ENCODE assay signal across 13 cellular contexts in the genomic region with DNA sequence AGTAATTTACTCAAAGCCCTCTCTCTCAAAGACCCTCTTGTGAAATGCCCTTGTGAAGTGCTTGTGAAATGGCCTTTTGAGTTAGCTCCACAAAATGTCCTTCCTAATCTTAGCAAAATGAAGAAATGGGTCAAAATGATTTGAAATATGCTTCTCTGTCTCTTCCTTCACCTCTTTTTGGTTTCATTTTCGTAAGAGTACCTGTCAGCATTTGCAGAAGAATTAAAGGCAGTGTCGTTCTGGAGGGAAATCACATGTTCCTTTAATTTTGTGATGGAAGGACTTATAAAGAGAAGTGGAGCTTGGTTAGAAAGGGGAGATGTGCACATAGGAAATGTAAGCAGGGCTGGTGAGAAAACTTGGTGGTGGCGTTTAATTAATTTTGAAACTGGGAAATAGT.
DNase-seq lines count a peak whose midpoint lies in the region; ATAC-seq and TF ChIP-seq lines count a peak whose summit lies in the region.
"Had no signal": no experiment of that assay in that cellular context is flagged by ENCODE, and none has a peak within 500 bp of the region (broad histone marks: within the 10 kb centered on the region; RNA-seq: fewer than 3 reads in every experiment).

No MANE protein-coding gene starts in this region.

- no peak overlapping the region for H3K27ac ChIP-seq in right lobe of liver
- H3K27ac ChIP-seq: heart right ventricle had no signal

- WGBS in right lobe of liver (ENCODE audit: insufficient coverage, low coverage, low lambda C conversion rate, missing lambda C conversion rate): 33% methylated on average over 3 of the region's 3 CpGs

- H3K36me3 ChIP-seq in adipocyte (ENCODE audit: control insufficient read depth, insufficient read depth, low read length, severe bottlenecking) (no peaks in the 10 kb centered on the region), right lobe of liver (no peaks in the 10 kb centered on the region)
- H3K36me3 ChIP-seq: heart right ventricle had no signal

- DNase-seq in GM10248 (ENCODE audit: extremely low spot score) (peak; percentile 16), adipocyte (ENCODE audit: low read depth) (no peak), right lobe of liver (no peak), NCI-H2081 (lab: John Stamatoyannopoulos, UW) (no peak)
- DNase-seq in effector CD4-positive, alpha-beta T cell: no peak
- DNase-seq: aorta; CD4-positive, alpha-beta T cell; heart right ventricle had no signal

- intact Hi-C loops in right lobe of liver (cut with DNase I): no loop called here

- H3K9me3 ChIP-seq in adipocyte (ENCODE audit: control insufficient read depth, low read length): no peaks in the 10 kb centered on the region
- no peaks in the 10 kb centered on the region for H3K9me3 ChIP-seq in right lobe of liver
- H3K9me3 ChIP-seq: heart right ventricle had no signal

- TF ChIP-seq CTCF in GM10248 (IDR thresholded peaks at IDR 0.05; ENCODE audit: control extremely low read depth, extremely low read depth, low read depth, missing control alignments): no peak
- no peak for TF ChIP-seq CTCF in right lobe of liver (IDR thresholded peaks at IDR 0.05)

- H3K4me1 ChIP-seq in adipocyte (ENCODE audit: control insufficient read depth, insufficient read depth, low read length): peaks cover 17% of the 10 kb centered on the region
- no peaks in the 10 kb centered on the region for H3K4me1 ChIP-seq in right lobe of liver

- POLR2A ChIA-PET in GM10248 (lab: Yijun Ruan, JAX): no interaction called here

- ATAC-seq in GM19468 (IDR thresholded peaks at IDR 0.05; ENCODE audit: extremely low read depth, unreplicated experiment): peak; percentile 28
- peak; percentile 63 for ATAC-seq in HG03378 (IDR thresholded peaks at IDR 0.05; ENCODE audit: unreplicated experiment)
- ATAC-seq in HG02610 (IDR thresholded peaks at IDR 0.05; ENCODE audit: unreplicated experiment): no peak
- no peak for ATAC-seq in right lobe of liver
- ATAC-seq: heart right ventricle; stimulated activated effector memory CD8-positive, alpha-beta T cell treated with anti-CD3 and anti-CD28 coated beads, Interleukin-12 subunit alpha, Interleukin-12 subunit beta, amount 100 ng/mL, for 72 hours had no signal

- H3K4me3 ChIP-seq in adipocyte (ENCODE audit: low read length) (peak overlapping the region; percentile 42), right lobe of liver (no peak overlapping the region)
- H3K4me3 ChIP-seq: heart right ventricle, lung had no signal

- no peak for TF ChIP-seq POLR2A in right lobe of liver (IDR thresholded peaks at IDR 0.05)

- no peak overlapping the region for H3K9ac ChIP-seq in adipocyte (ENCODE audit: low read length)

- CTCF ChIA-PET in GM10248 (lab: Yijun Ruan, JAX): interaction anchor here (1.3 to 2.2 kb wide), 2 partner anchors 17 to 316 kb away, joined by 3 to 6 read pairs; no protein-coding TSS in a partner anchor

- no peaks in the 10 kb centered on the region for H3K27me3 ChIP-seq in adipocyte (replicated peaks; ENCODE audit: control insufficient read depth, insufficient read depth, low read length)
- H3K27me3 ChIP-seq in right lobe of liver: no peaks in the 10 kb centered on the region
- H3K27me3 ChIP-seq: heart right ventricle had no signal

Comparison
In these comparisons a context has a peak if more than half of its experiments do, and no peak if none do; other contexts are left out.
1. ATAC-seq: peak in GM19468 (single experiment) and HG03378 (single experiment); none in HG02610 (single experiment) and right lobe of liver (0 of 4).